In genomic region chr20:63454729-63455567, GRCh38 we compare ENCODE assay signal across 15 cellular contexts. TPM values are rescaled to one million over a fixed set of nuclear protein-coding genes. Genes with fewer than 3 reads are reported as not detected.
DNase-seq lines count a peak whose midpoint lies in the region; ATAC-seq and TF ChIP-seq lines count a peak whose summit lies in the region.
"Had no signal": no experiment of that assay in that cellular context is flagged by ENCODE, and none has a peak within 500 bp of the region (broad histone marks: within the 10 kb centered on the region; RNA-seq: fewer than 3 reads in every experiment).

No MANE protein-coding gene starts in this region.

- intact Hi-C loops in A673 (cut with micrococcal nuclease; ENCODE audit: unreplicated experiment): no loop called here

- H3K9ac ChIP-seq in HUES64 (ENCODE audit: low read depth, low read length): peak overlapping the region; percentile 16; the same call in 1 of the 2 replicates

- CTCF ChIA-PET in A673 (lab: Charles Lee): no interaction called here
- CTCF ChIA-PET in activated naive CD4-positive, alpha-beta T cell treated with anti-CD3 and anti-CD28 coated beads, Interleukin-2, amount 10 ng/mL, durations not matched to agents 7 days and 5 days (lab: Charles Lee): no interaction called here

- H3K27ac ChIP-seq in A673 (ENCODE audit: low read depth, low read length, poor library complexity, severe bottlenecking): no peak overlapping the region
- H3K27ac ChIP-seq in HUES64 (ENCODE audit: low read depth, low read length): no peak overlapping the region
- H3K27ac ChIP-seq: colonic mucosa, uterus had no signal

- POLR2A ChIA-PET in A673 (lab: Charles Lee; ENCODE audit: low non-redundant PET): no interaction called here

- H3K4me3 ChIP-seq in A673 (ENCODE audit: low read depth, low read length, poor library complexity, severe bottlenecking) (no peak overlapping the region), HUES64 (ENCODE audit: low read length) (no peak overlapping the region)
- H3K4me3 ChIP-seq: colonic mucosa, GM12878, uterus had no signal

- H3K27me3 ChIP-seq in A673 (replicated peaks; ENCODE audit: insufficient read depth, low read depth, low read length, poor library complexity): no peaks in the 10 kb centered on the region
- H3K27me3 ChIP-seq in HUES64 (ENCODE audit: insufficient read depth, low read length): no peaks in the 10 kb centered on the region
- H3K27me3 ChIP-seq: colonic mucosa had no signal

- no TSS peak for BruUV-seq in A673 (replicated peaks; lab: Mats Ljungman, UMichigan)

- no peaks in the 10 kb centered on the region for H3K36me3 Mint-ChIP-seq in glutamatergic neuron (ENCODE audit: unreplicated experiment)
- no peaks in the 10 kb centered on the region for H3K36me3 Mint-ChIP-seq in activated naive CD4-positive, alpha-beta T cell treated with anti-CD3 and anti-CD28 coated beads, Interleukin-2, amount 10 ng/mL, durations not matched to agents 7 days and 5 days
- H3K36me3 Mint-ChIP-seq: activated naive CD8-positive, alpha-beta T cell treated with anti-CD3 and anti-CD28 coated beads for 36 hours had no signal

- H3K4me3 Mint-ChIP-seq in glutamatergic neuron (ENCODE audit: unreplicated experiment): peak overlapping the region; percentile 75
- no peak overlapping the region for H3K4me3 Mint-ChIP-seq in activated naive CD4-positive, alpha-beta T cell treated with anti-CD3 and anti-CD28 coated beads, Interleukin-2, amount 10 ng/mL, durations not matched to agents 7 days and 5 days
- H3K4me3 Mint-ChIP-seq: activated naive CD8-positive, alpha-beta T cell treated with anti-CD3 and anti-CD28 coated beads for 36 hours; memory B cell had no signal

- H3K27ac Mint-ChIP-seq in glutamatergic neuron (ENCODE audit: unreplicated experiment): peak overlapping the region; percentile 93
- H3K27ac Mint-ChIP-seq in activated naive CD4-positive, alpha-beta T cell treated with anti-CD3 and anti-CD28 coated beads, Interleukin-2, amount 10 ng/mL, durations not matched to agents 7 days and 5 days: no peak overlapping the region
- H3K27ac Mint-ChIP-seq: activated naive CD8-positive, alpha-beta T cell treated with anti-CD3 and anti-CD28 coated beads for 36 hours; memory B cell had no signal

- peaks cover 15% of the 10 kb centered on the region for H3K27me3 Mint-ChIP-seq in glutamatergic neuron (ENCODE audit: unreplicated experiment)
- peaks cover 54% of the 10 kb centered on the region for H3K27me3 Mint-ChIP-seq in activated naive CD4-positive, alpha-beta T cell treated with anti-CD3 and anti-CD28 coated beads, Interleukin-2, amount 10 ng/mL, durations not matched to agents 7 days and 5 days

- DNase-seq in A673 (ENCODE audit: low spot score) (peak; percentile 89), NCI-H748 (lab: John Stamatoyannopoulos, UW; ENCODE audit: unreplicated experiment) (peak; percentile 91), glutamatergic neuron (no peak), SW 1271 (lab: John Stamatoyannopoulos, UW) (no peak)
- no peak for DNase-seq in activated T-cell treated with anti-CD3 and anti-CD28 coated beads, Interleukin-2, amount 50 U/mL, for 48 hours
- no peak for DNase-seq in activated naive CD4-positive, alpha-beta T cell treated with anti-CD3 and anti-CD28 coated beads, Interleukin-2, amount 10 ng/mL, durations not matched to agents 7 days and 5 days
- DNase-seq: activated naive CD8-positive, alpha-beta T cell treated with anti-CD3 and anti-CD28 coated beads for 36 hours; colonic mucosa; HCEC 1CT; Right ventricle myocardium superior had no signal

- peaks cover 10% of the 10 kb centered on the region for H3K9me3 Mint-ChIP-seq in glutamatergic neuron (ENCODE audit: unreplicated experiment)
- H3K9me3 Mint-ChIP-seq in activated naive CD4-positive, alpha-beta T cell treated with anti-CD3 and anti-CD28 coated beads, Interleukin-2, amount 10 ng/mL, durations not matched to agents 7 days and 5 days: no peaks in the 10 kb centered on the region
- H3K9me3 Mint-ChIP-seq: activated naive CD8-positive, alpha-beta T cell treated with anti-CD3 and anti-CD28 coated beads for 36 hours; memory B cell had no signal

- H3K4me1 Mint-ChIP-seq in glutamatergic neuron (ENCODE audit: low read depth, unreplicated experiment): peaks cover 24% of the 10 kb centered on the region
- no peaks in the 10 kb centered on the region for H3K4me1 Mint-ChIP-seq in activated naive CD4-positive, alpha-beta T cell treated with anti-CD3 and anti-CD28 coated beads, Interleukin-2, amount 10 ng/mL, durations not matched to agents 7 days and 5 days

- 37% methylated on average over 35 of the region's 35 CpGs for WGBS in HUES64

- H3K9me3 ChIP-seq in A673 (ENCODE audit: low read depth, low read length, poor library complexity, severe bottlenecking): no peaks in the 10 kb centered on the region
- no peaks in the 10 kb centered on the region for H3K9me3 ChIP-seq in HUES64 (ENCODE audit: insufficient read depth, low read depth, low read length)
- H3K9me3 ChIP-seq: colonic mucosa, uterus had no signal

- H3K4me1 ChIP-seq in A673 (ENCODE audit: insufficient read depth, low read length, poor library complexity, severe bottlenecking) (peaks cover 37% of the 10 kb centered on the region), HUES64 (ENCODE audit: insufficient read depth, low read length) (peaks cover 10% of the 10 kb centered on the region)
- H3K4me1 ChIP-seq: colonic mucosa, uterus had no signal

- H3K36me3 ChIP-seq in A673 (ENCODE audit: insufficient read depth, low read length, poor library complexity, severe bottlenecking) (no peaks in the 10 kb centered on the region), HUES64 (ENCODE audit: insufficient read depth, low read length) (no peaks in the 10 kb centered on the region)
- H3K36me3 ChIP-seq: colonic mucosa, uterus had no signal

- TF ChIP-seq CTCF in A673 (conservative IDR thresholded peaks at IDR 0.05; ENCODE audit: low read depth, low read length) (no peak), glutamatergic neuron (IDR thresholded peaks at IDR 0.05; ENCODE audit: partially characterized antibody, unreplicated experiment) (no peak)

- ATAC-seq in HG02885 (IDR thresholded peaks at IDR 0.05; ENCODE audit: poor library complexity, unreplicated experiment): no peak
- ATAC-seq: GM12878 had no signal

RNA-seq across cellular contexts. Expression of gene KCNQ2, which starts 17.5 kb away (rescaled TPM):
- total RNA-seq in A673 (2021) (6.6 and 15.1 TPM in 2 replicates), glutamatergic neuron (ENCODE audit: unreplicated experiment) (354 TPM)
- 45.5 TPM for polyA plus RNA-seq in HUES64 (2013, experiment 1 of 2)
- polyA plus RNA-seq in HUES64 (2013, experiment 2 of 2): 67.8 TPM

RNA-seq across cellular contexts. Expression of gene EEF1A2, which starts 43.9 kb away (rescaled TPM):
- total RNA-seq in A673 (2021) (7.5 and 13.7 TPM in 2 replicates), glutamatergic neuron (ENCODE audit: unreplicated experiment) (55.3 TPM)
- polyA plus RNA-seq in HUES64 (2013, experiment 1 of 2): 6.7 TPM
- polyA plus RNA-seq in HUES64 (2013, experiment 2 of 2): 8.9 TPM
- polyA plus RNA-seq: GM12878 had no signal

Comparison
In these comparisons a context has a peak if more than half of its experiments do, and no peak if none do; other contexts are left out.
1. DNase-seq: peak in A673 (single experiment) and NCI-H748 (single experiment); none in glutamatergic neuron (single experiment), SW 1271 (0 of 2), activated T-cell treated with anti-CD3 and anti-CD28 coated beads, Interleukin-2, amount 50 U/mL, for 48 hours (0 of 2) and activated naive CD4-positive, alpha-beta T cell treated with anti-CD3 and anti-CD28 coated beads, Interleukin-2, amount 10 ng/mL, durations not matched to agents 7 days and 5 days (single experiment).
2. RNA of gene KCNQ2, which starts 17.5 kb away (total RNA-seq): 354 TPM in glutamatergic neuron (single experiment); 6.6 to 15.1 TPM in A673; every median in the first group is over 10 times any median in the second.